ENCODE assay signal across 1 cellular context in genomic region chr9:34939989-34940388, GRCh38.
TF ChIP-seq lines count a peak whose summit lies in the region.

No MANE protein-coding gene starts in this region.

TF ChIP-seq in K562, 482 proteins besides CTCF, POLR2A, EP300 and RAD21:
- TF ChIP-seq NFIC (IDR thresholded peaks at IDR 0.05) (peak; percentile 54), CBFA2T2 (conservative IDR thresholded peaks at IDR 0.05) (peak; percentile 21; the same call in 1 of the 2 replicates), CBFA2T3 (IDR thresholded peaks at IDR 0.05) (peak; percentile 51)
